ENCODE assay signal across 22 cellular contexts in the genomic region with DNA sequence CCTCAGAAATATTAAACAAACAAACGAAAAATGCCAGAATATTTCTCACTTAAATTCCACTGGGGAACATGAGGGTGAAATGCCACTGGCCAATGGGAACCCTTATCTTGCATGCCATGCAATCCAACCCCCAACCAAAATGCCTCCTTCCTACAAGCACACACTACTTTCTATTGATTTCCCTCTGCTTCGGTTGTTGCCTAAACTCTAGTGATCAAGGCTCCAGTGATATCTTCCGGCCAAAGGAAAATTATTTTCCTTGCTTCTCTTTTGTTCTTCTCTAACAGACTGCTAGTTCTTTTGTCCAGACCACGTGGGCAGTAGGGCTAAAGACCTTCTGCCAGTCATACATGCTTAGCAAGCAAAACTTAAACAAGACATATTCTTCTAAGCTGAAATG.
A peak's percentile ranks its signal among the peaks of the same experiment; 100 is the strongest.
DNase-seq lines count a peak whose midpoint lies in the region; ATAC-seq and TF ChIP-seq lines count a peak whose summit lies in the region.
"Had no signal": no experiment of that assay in that cellular context is flagged by ENCODE, and none has a peak within 500 bp of the region (broad histone marks: within the 10 kb centered on the region; RNA-seq: fewer than 3 reads in every experiment).

No MANE protein-coding gene starts in this region.

- H3K4me3 ChIP-seq in osteoblast (ENCODE audit: insufficient read depth, low read length), result no peak overlapping the region
- H3K4me3 ChIP-seq: gastroesophageal sphincter, MG63, right lobe of liver had no signal

- no peak for TF ChIP-seq CTCF in osteoblast (IDR thresholded peaks at IDR 0.05; ENCODE audit: extremely low read depth, low read depth, low read length)

- in situ Hi-C loops in SK-MEL-5 (cut with HindIII; ENCODE audit: low pct_unique_long_range_greater_than_20kb, low sequenced_read_pairs), result no loop called here

- no peak for ATAC-seq in GM18858 (IDR thresholded peaks at IDR 0.05; ENCODE audit: unreplicated experiment)
- ATAC-seq in HG03139 (IDR thresholded peaks at IDR 0.05; ENCODE audit: unreplicated experiment), result no peak
- ATAC-seq in HG03354 (IDR thresholded peaks at IDR 0.05; ENCODE audit: poor library complexity, severe bottlenecking, unreplicated experiment), result no peak
- ATAC-seq: gastroesophageal sphincter, left colon, PC-3, right lobe of liver had no signal

- H3K79me2 ChIP-seq in osteoblast (ENCODE audit: insufficient read depth, low read length), result no peaks in the 10 kb centered on the region

- H2AFZ ChIP-seq in osteoblast (ENCODE audit: low read length), result no peak overlapping the region

- H3K4me2 ChIP-seq in osteoblast (ENCODE audit: insufficient read depth, low read length), result no peak overlapping the region

- H3K9me3 ChIP-seq in osteoblast (ENCODE audit: low read depth, low read length), result no peaks in the 10 kb centered on the region
- H3K9me3 ChIP-seq: gastroesophageal sphincter, MG63, neutrophil, right lobe of liver had no signal

- H4K20me1 ChIP-seq in osteoblast (ENCODE audit: insufficient read depth, low read length), result peaks cover 3% of the 10 kb centered on the region

- H3K27ac ChIP-seq in osteoblast (ENCODE audit: low read depth, low read length), result no peak overlapping the region
- H3K27ac ChIP-seq: epithelial cell of prostate, gastroesophageal sphincter, neutrophil, right lobe of liver had no signal

- H3K4me1 ChIP-seq in osteoblast (ENCODE audit: insufficient read depth, low read length), result no peaks in the 10 kb centered on the region
- H3K4me1 ChIP-seq: right lobe of liver had no signal

- no peaks in the 10 kb centered on the region for H3K36me3 ChIP-seq in osteoblast (ENCODE audit: insufficient read depth, low read length)
- H3K36me3 ChIP-seq: gastroesophageal sphincter, MG63, neutrophil, right lobe of liver had no signal

- DNase-seq in AG08396 (ENCODE audit: low spot score) (peak; percentile 37), SK-MEL-5 (ENCODE audit: low read depth, low spot score) (peak; percentile 81), foreskin melanocyte (peak; percentile 85), pons (ENCODE audit: low spot score) (peak; percentile 74), osteoblast (ENCODE audit: insufficient read length, low spot score, missing footprints) (no peak)
- DNase-seq: activated CD4-positive, alpha-beta T cell treated with anti-CD3 and anti-CD28 coated beads, Interleukin-2, amount 50 U/mL, for 4 hours; activated naive CD4-positive, alpha-beta T cell treated with anti-CD3 and anti-CD28 coated beads for 36 hours; CD4-positive, alpha-beta memory T cell; DMS79 treated with DMSO at 0.1 percent for 48 hours; left colon; MG63; NCI-H187; NCI-H226; PC-3; right lobe of liver; SIG-M5 had no signal

- H3K27me3 ChIP-seq in osteoblast (ENCODE audit: insufficient read depth, low read length), result no peaks in the 10 kb centered on the region
- H3K27me3 ChIP-seq: gastroesophageal sphincter, MG63, neutrophil, right lobe of liver had no signal
